ENCODE assay signal across 27 cellular contexts in the genomic region with DNA sequence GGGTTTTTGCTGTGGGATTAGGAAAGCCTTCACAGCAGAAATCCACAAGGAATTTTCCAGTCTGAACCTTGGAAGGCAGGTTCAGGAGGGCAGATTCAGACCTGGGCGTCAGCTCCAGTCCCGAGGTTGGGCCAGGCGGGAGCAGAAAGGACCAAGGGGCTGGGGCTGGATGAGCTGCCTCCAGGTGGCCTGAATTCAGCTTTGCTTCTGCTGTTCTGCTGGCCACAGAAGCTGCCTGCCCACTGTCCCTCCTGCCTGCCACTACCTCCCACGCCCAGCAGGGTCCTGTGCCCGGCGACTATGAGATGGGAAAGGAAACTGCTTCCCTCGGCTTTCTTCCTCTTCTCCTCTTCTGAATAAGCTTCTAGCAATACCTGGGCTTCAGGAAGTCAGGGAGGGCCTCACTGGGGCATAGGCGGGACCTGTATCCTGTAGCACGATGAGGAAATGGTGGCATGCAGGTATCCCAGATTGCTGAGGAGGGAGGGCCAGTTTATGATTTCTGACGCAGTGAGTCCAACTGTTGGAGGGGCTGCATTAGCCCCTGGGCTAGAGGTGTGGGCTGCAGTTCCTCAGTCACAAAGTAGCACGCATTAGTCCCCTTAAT. TPM values are rescaled to one million over a fixed set of nuclear protein-coding genes. Genes with fewer than 3 reads are reported as not detected.
A peak's percentile ranks its signal among the peaks of the same experiment; 100 is the strongest.
DNase-seq lines count a peak whose midpoint lies in the region; ATAC-seq and TF ChIP-seq lines count a peak whose summit lies in the region.
"Had no signal": no experiment of that assay in that cellular context is flagged by ENCODE, and none has a peak within 500 bp of the region (broad histone marks: within the 10 kb centered on the region; RNA-seq: fewer than 3 reads in every experiment).

No MANE protein-coding gene starts in this region.

- WGBS in neuronal stem cell (ENCODE audit: extremely low coverage in 2 of 2, insufficient read length in 2 of 2, insufficient replicate concordance in 1 of 2), 2 donors: no CpG with 5 or more reads among the region's 11 CpGs

- no peak overlapping the region for H2BK12ac ChIP-seq in neuronal stem cell (ENCODE audit: low read length)

- DNase-seq in cardiac septum (ENCODE audit: low spot score) (peak; percentile 57), right atrium auricular region (ENCODE audit: low spot score) (no peak), endothelial cell (ENCODE audit: low spot score) (peak; percentile 37), neuronal stem cell (ENCODE audit: low spot score) (no peak), EL (no peak), H4 (ENCODE audit: low spot score) (no peak), SKM-1 (lab: John Stamatoyannopoulos, UW; ENCODE audit: unreplicated experiment) (no peak)
- DNase-seq: ACHN; activated CD4-positive, alpha-beta T cell treated with anti-CD3 and anti-CD28 coated beads for 4 hours; activated naive CD4-positive, alpha-beta T cell treated with anti-CD3 and anti-CD28 coated beads, Interleukin-2, amount 10 ng/mL, durations not matched to agents 7 days and 5 days; activated T-cell treated with anti-CD3 and anti-CD28 coated beads, Interleukin-2, amount 50 U/mL, for 4 hours; amniotic stem cell; DND-41; NCI-H187; NCI-H524 treated with DMSO at 0.1 percent for 48 hours; psoas muscle; stimulated activated CD4-positive, alpha-beta T cell treated with anti-CD3 and anti-CD28 coated beads, Interleukin-2, amount 100 ng/mL, for 24 hours had no signal

- H3K4me3 ChIP-seq in right atrium auricular region (no peak overlapping the region), neuronal stem cell (ENCODE audit: low read length in 2 of 2) (no peak overlapping the region)
- H3K4me3 ChIP-seq: coronary artery, lung, neural progenitor cell, psoas muscle, skin epidermis had no signal

- H3K23ac ChIP-seq in neuronal stem cell (ENCODE audit: low read depth, low read length, poor library complexity): no peak overlapping the region

- no peak overlapping the region for H3K4ac ChIP-seq in neuronal stem cell (ENCODE audit: low read length)

- no peak overlapping the region for H2BK15ac ChIP-seq in neuronal stem cell (ENCODE audit: low read length)

- H3K27ac ChIP-seq in right atrium auricular region (no peak overlapping the region), neuronal stem cell (replicated peaks; ENCODE audit: low read length) (no peak overlapping the region)
- H3K27ac ChIP-seq: coronary artery, neural progenitor cell, psoas muscle, skin epidermis had no signal

- no peaks in the 10 kb centered on the region for H3K36me3 Mint-ChIP-seq in endothelial cell (ENCODE audit: low read depth, unreplicated experiment)
- H3K36me3 Mint-ChIP-seq: activated naive CD4-positive, alpha-beta T cell treated with anti-CD3 and anti-CD28 coated beads, Interleukin-2, amount 10 ng/mL, durations not matched to agents 7 days and 5 days; neural progenitor cell had no signal

- H3K9ac ChIP-seq in neuronal stem cell (ENCODE audit: low read depth, low read length, poor library complexity): no peak overlapping the region
- H3K9ac ChIP-seq: neural progenitor cell had no signal

- H3K4me3 Mint-ChIP-seq in endothelial cell (ENCODE audit: unreplicated experiment): no peak overlapping the region
- H3K4me3 Mint-ChIP-seq: activated naive CD4-positive, alpha-beta T cell treated with anti-CD3 and anti-CD28 coated beads, Interleukin-2, amount 10 ng/mL, durations not matched to agents 7 days and 5 days; activated T-cell treated with anti-CD3 and anti-CD28 coated beads, Interleukin-2, amount 50 U/mL, for 4 hours; neural progenitor cell had no signal

- TF ChIP-seq CTCF in right atrium auricular region (IDR thresholded peaks at IDR 0.05) (no peak), endothelial cell (IDR thresholded peaks at IDR 0.05; ENCODE audit: unreplicated experiment) (no peak)

- H4K91ac ChIP-seq in neuronal stem cell (ENCODE audit: low read depth, low read length, poor library complexity): no peak overlapping the region

- H2BK5ac ChIP-seq in neuronal stem cell (ENCODE audit: low read length): no peak overlapping the region

- H3K9me3 ChIP-seq in right atrium auricular region (no peaks in the 10 kb centered on the region), neuronal stem cell (replicated peaks in 1 of 2; ENCODE audit: control insufficient read depth in 2 of 2, insufficient read depth in 1 of 2, low read depth in 1 of 2, low read length in 2 of 2) (no peaks in the 10 kb centered on the region)
- H3K9me3 ChIP-seq: Caco-2, psoas muscle had no signal

- H3K27me3 ChIP-seq in right atrium auricular region (no peaks in the 10 kb centered on the region), neuronal stem cell (ENCODE audit: control insufficient read depth in 3 of 3, insufficient read depth in 3 of 3, low read depth in 1 of 3, low read length in 3 of 3) (peaks cover 0 to 73% (median 0%) of the 10 kb centered on the region in 3 experiments)

- H3K4me1 Mint-ChIP-seq in endothelial cell (ENCODE audit: unreplicated experiment): peaks cover 21% of the 10 kb centered on the region
- H3K4me1 Mint-ChIP-seq: activated naive CD4-positive, alpha-beta T cell treated with anti-CD3 and anti-CD28 coated beads, Interleukin-2, amount 10 ng/mL, durations not matched to agents 7 days and 5 days had no signal

- no peak overlapping the region for H3K4me2 ChIP-seq in neuronal stem cell (ENCODE audit: insufficient read depth, low read length, poor library complexity, severe bottlenecking)
- H3K4me2 ChIP-seq: neural progenitor cell had no signal

- H3K4me1 ChIP-seq in right atrium auricular region (no peaks in the 10 kb centered on the region), neuronal stem cell (ENCODE audit: control insufficient read depth in 2 of 2, insufficient read depth in 1 of 2, low read depth in 1 of 2, low read length in 2 of 2) (peaks cover 2 to 5% of the 10 kb centered on the region in 2 donors)
- H3K4me1 ChIP-seq: psoas muscle had no signal

- H2BK120ac ChIP-seq in neuronal stem cell (ENCODE audit: low read depth, low read length): no peak overlapping the region

- H3K14ac ChIP-seq in neuronal stem cell (ENCODE audit: low read length): no peak overlapping the region

- peaks cover 2% of the 10 kb centered on the region for H3K27me3 Mint-ChIP-seq in endothelial cell (ENCODE audit: unreplicated experiment)

- H3K79me1 ChIP-seq in neuronal stem cell (ENCODE audit: low read depth, low read length): no peaks in the 10 kb centered on the region

- H3K27ac Mint-ChIP-seq in endothelial cell (ENCODE audit: unreplicated experiment): no peak overlapping the region
- H3K27ac Mint-ChIP-seq: activated naive CD4-positive, alpha-beta T cell treated with anti-CD3 and anti-CD28 coated beads, Interleukin-2, amount 10 ng/mL, durations not matched to agents 7 days and 5 days; neural progenitor cell had no signal

- no peak for ATAC-seq in GM21576 (IDR thresholded peaks at IDR 0.05; ENCODE audit: unreplicated experiment)
- ATAC-seq: activated T-cell treated with anti-CD3 and anti-CD28 coated beads, Interleukin-2, amount 50 U/mL, for 4 hours; Panc1; psoas muscle had no signal

- H3K36me3 ChIP-seq in right atrium auricular region (no peaks in the 10 kb centered on the region), neuronal stem cell (replicated peaks in 1 of 2; ENCODE audit: control insufficient read depth in 2 of 2, insufficient read depth in 2 of 2, low read length in 2 of 2) (no peaks in the 10 kb centered on the region)
- H3K36me3 ChIP-seq: neural progenitor cell had no signal

- H2AK5ac ChIP-seq in neuronal stem cell (ENCODE audit: low read depth, low read length): no peak overlapping the region

- intact Hi-C loops in cardiac septum (cut with DNase I): no loop called here

- no peaks in the 10 kb centered on the region for H3K9me3 Mint-ChIP-seq in endothelial cell (ENCODE audit: unreplicated experiment)
- H3K9me3 Mint-ChIP-seq: activated naive CD4-positive, alpha-beta T cell treated with anti-CD3 and anti-CD28 coated beads, Interleukin-2, amount 10 ng/mL, durations not matched to agents 7 days and 5 days; activated T-cell treated with anti-CD3 and anti-CD28 coated beads, Interleukin-2, amount 50 U/mL, for 4 hours; neural progenitor cell had no signal

- H2AFZ ChIP-seq in neuronal stem cell (ENCODE audit: low read length): no peak overlapping the region
- H2AFZ ChIP-seq: neural progenitor cell had no signal

- no peak overlapping the region for H4K8ac ChIP-seq in neuronal stem cell (ENCODE audit: low read depth, low read length)

- H3K18ac ChIP-seq in neuronal stem cell (ENCODE audit: low read length): peak overlapping the region; percentile 16

RNA-seq across cellular contexts. Expression of gene TBX4, which starts 18.4 kb away (rescaled TPM):
- total RNA-seq in cardiac septum (0.05 TPM), right atrium auricular region (not detected), endothelial cell (ENCODE audit: unreplicated experiment) (1.1 TPM)
- not detected for polyA plus RNA-seq in neuronal stem cell (2013, experiment 1 of 2)
- not detected for polyA plus RNA-seq in neuronal stem cell (2013, experiment 2 of 2)
- total RNA-seq in H4 (2014; rRNA removed; shearing (Covaris generic)): not detected in 2 replicates
- total RNA-seq: activated CD8-positive, alpha-beta memory T cell treated with anti-CD3 and anti-CD28 coated beads for 36 hours; activated T-cell treated with anti-CD3 and anti-CD28 coated beads, Interleukin-2, amount 50 U/mL, for 4 hours; bronchial epithelial cell; T-helper 2 cell treated with Interferon-gamma antibody and Interleukin-4, amounts not matched to agents 100 ng/mL and 5 ng/mL, for 36 hours had no signal
- polyA plus RNA-seq: psoas muscle had no signal

Comparison
In these comparisons a context has a peak if more than half of its experiments do, and no peak if none do; other contexts are left out.
1. DNase-seq: peak in cardiac septum (single experiment) and endothelial cell (single experiment); none in right atrium auricular region (single experiment), neuronal stem cell (single experiment), EL (single experiment), H4 (single experiment) and SKM-1 (single experiment).